1 cellular context compared by ENCODE assay signal in genomic region chr10:131683941-131684340, GRCh38.
TF ChIP-seq lines count a peak whose summit lies in the region.

No MANE protein-coding gene starts in this region.

TF ChIP-seq in H1, 55 proteins besides CTCF, POLR2A, EP300 and RAD21 (continued from another document):
- no peak for TF ChIP-seq HDAC2 (IDR thresholded peaks at IDR 0.05; ENCODE audit: borderline replicate concordance in 1 of 2, low read depth in 2 of 2, low read length in 2 of 2)
- TF ChIP-seq SIRT6 (IDR thresholded peaks at IDR 0.05; ENCODE audit: low read length): no peak
- TF ChIP-seq SP4 (IDR thresholded peaks at IDR 0.05; ENCODE audit: low read length): no peak
